ENCODE assay signal across 2 cellular contexts in the genomic region with DNA sequence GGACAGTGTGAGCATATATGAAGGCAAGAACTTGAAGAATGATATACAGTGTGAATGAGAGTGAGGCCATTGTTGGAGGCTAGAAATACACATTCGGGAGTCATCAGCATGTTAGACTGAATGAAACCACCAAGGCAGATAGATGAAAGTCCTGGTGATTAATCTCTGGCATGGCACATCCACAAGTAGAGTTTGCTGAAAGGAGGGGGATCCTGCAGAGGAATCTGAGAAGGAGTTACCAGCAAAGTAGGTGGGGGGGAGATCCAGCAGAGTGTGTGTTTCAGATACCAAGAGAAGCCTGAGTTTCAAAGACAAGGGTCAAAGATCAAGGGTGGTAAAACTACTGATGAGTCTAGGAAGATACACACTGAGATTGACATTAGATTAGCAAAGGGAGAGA.
TF ChIP-seq lines count a peak whose summit lies in the region.

No MANE protein-coding gene starts in this region.

TF ChIP-seq in GM23338, 12 proteins besides CTCF, POLR2A, EP300 and RAD21:
- no peak for TF ChIP-seq POLR2AphosphoS5 (IDR thresholded peaks at IDR 0.05; ENCODE audit: low read depth)
- TF ChIP-seq EZH2 (IDR thresholded peaks at IDR 0.05; ENCODE audit: low read depth, unreplicated experiment): no peak
- TF ChIP-seq ZNF114 (CRISPR knock-in tag; IDR thresholded peaks at IDR 0.05): no peak
- TF ChIP-seq STAT1 (IDR thresholded peaks at IDR 0.05; ENCODE audit: unreplicated experiment): no peak
- TF ChIP-seq, protein P1, sequence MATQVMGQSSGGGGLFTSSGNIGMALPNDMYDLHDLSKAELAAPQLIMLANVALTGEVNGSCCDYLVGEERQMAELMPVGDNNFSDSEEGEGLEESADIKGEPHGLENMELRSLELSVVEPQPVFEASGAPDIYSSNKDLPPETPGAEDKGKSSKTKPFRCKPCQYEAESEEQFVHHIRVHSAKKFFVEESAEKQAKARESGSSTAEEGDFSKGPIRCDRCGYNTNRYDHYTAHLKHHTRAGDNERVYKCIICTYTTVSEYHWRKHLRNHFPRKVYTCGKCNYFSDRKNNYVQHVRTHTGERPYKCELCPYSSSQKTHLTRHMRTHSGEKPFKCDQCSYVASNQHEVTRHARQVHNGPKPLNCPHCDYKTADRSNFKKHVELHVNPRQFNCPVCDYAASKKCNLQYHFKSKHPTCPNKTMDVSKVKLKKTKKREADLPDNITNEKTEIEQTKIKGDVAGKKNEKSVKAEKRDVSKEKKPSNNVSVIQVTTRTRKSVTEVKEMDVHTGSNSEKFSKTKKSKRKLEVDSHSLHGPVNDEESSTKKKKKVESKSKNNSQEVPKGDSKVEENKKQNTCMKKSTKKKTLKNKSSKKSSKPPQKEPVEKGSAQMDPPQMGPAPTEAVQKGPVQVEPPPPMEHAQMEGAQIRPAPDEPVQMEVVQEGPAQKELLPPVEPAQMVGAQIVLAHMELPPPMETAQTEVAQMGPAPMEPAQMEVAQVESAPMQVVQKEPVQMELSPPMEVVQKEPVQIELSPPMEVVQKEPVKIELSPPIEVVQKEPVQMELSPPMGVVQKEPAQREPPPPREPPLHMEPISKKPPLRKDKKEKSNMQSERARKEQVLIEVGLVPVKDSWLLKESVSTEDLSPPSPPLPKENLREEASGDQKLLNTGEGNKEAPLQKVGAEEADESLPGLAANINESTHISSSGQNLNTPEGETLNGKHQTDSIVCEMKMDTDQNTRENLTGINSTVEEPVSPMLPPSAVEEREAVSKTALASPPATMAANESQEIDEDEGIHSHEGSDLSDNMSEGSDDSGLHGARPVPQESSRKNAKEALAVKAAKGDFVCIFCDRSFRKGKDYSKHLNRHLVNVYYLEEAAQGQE (IDR thresholded peaks at IDR 0.05; ENCODE audit: unreplicated experiment): no peak

TF ChIP-seq in GM12878, 131 proteins besides CTCF, POLR2A, EP300 and RAD21:
- TF ChIP-seq SREBF2 (IDR thresholded peaks at IDR 0.05; ENCODE audit: low read length) (no peak), FOXM1 (IDR thresholded peaks at IDR 0.05; ENCODE audit: low read depth, low read length) (no peak), STAT1 (conservative IDR thresholded peaks at IDR 0.05) (no peak), NFIC (IDR thresholded peaks at IDR 0.05; ENCODE audit: low read depth, low read length) (no peak), ETV6 (conservative IDR thresholded peaks at IDR 0.05 in 1 of 2, IDR thresholded peaks at IDR 0.05 in 1 of 2; ENCODE audit: borderline replicate concordance in 1 of 2, low read depth in 1 of 2) (no peak), EGR1 (IDR thresholded peaks at IDR 0.05; ENCODE audit: borderline replicate concordance in 1 of 2, low read depth in 2 of 2, low read length in 2 of 2) (no peak), DPF2 (IDR thresholded peaks at IDR 0.05) (no peak), HDGF (IDR thresholded peaks at IDR 0.05) (no peak), FOXK2 (IDR thresholded peaks at IDR 0.05) (no peak)
- TF ChIP-seq, protein P2, sequence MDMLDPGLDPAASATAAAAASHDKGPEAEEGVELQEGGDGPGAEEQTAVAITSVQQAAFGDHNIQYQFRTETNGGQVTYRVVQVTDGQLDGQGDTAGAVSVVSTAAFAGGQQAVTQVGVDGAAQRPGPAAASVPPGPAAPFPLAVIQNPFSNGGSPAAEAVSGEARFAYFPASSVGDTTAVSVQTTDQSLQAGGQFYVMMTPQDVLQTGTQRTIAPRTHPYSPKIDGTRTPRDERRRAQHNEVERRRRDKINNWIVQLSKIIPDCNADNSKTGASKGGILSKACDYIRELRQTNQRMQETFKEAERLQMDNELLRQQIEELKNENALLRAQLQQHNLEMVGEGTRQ (IDR thresholded peaks at IDR 0.05; ENCODE audit: borderline replicate concordance, low read depth, low read length): no peak
- TF ChIP-seq, protein P3, sequence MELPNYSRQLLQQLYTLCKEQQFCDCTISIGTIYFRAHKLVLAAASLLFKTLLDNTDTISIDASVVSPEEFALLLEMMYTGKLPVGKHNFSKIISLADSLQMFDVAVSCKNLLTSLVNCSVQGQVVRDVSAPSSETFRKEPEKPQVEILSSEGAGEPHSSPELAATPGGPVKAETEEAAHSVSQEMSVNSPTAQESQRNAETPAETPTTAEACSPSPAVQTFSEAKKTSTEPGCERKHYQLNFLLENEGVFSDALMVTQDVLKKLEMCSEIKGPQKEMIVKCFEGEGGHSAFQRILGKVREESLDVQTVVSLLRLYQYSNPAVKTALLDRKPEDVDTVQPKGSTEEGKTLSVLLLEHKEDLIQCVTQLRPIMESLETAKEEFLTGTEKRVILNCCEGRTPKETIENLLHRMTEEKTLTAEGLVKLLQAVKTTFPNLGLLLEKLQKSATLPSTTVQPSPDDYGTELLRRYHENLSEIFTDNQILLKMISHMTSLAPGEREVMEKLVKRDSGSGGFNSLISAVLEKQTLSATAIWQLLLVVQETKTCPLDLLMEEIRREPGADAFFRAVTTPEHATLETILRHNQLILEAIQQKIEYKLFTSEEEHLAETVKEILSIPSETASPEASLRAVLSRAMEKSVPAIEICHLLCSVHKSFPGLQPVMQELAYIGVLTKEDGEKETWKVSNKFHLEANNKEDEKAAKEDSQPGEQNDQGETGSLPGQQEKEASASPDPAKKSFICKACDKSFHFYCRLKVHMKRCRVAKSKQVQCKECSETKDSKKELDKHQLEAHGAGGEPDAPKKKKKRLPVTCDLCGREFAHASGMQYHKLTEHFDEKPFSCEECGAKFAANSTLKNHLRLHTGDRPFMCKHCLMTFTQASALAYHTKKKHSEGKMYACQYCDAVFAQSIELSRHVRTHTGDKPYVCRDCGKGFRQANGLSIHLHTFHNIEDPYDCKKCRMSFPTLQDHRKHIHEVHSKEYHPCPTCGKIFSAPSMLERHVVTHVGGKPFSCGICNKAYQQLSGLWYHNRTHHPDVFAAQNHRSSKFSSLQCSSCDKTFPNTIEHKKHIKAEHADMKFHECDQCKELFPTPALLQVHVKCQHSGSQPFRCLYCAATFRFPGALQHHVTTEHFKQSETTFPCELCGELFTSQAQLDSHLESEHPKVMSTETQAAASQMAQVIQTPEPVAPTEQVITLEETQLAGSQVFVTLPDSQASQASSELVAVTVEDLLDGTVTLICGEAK (IDR thresholded peaks at IDR 0.05; ENCODE audit: borderline replicate concordance): no peak
- TF ChIP-seq, protein P4, sequence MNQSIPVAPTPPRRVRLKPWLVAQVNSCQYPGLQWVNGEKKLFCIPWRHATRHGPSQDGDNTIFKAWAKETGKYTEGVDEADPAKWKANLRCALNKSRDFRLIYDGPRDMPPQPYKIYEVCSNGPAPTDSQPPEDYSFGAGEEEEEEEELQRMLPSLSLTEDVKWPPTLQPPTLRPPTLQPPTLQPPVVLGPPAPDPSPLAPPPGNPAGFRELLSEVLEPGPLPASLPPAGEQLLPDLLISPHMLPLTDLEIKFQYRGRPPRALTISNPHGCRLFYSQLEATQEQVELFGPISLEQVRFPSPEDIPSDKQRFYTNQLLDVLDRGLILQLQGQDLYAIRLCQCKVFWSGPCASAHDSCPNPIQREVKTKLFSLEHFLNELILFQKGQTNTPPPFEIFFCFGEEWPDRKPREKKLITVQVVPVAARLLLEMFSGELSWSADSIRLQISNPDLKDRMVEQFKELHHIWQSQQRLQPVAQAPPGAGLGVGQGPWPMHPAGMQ (IDR thresholded peaks at IDR 0.05; ENCODE audit: borderline replicate concordance): no peak
- TF ChIP-seq, protein P5, sequence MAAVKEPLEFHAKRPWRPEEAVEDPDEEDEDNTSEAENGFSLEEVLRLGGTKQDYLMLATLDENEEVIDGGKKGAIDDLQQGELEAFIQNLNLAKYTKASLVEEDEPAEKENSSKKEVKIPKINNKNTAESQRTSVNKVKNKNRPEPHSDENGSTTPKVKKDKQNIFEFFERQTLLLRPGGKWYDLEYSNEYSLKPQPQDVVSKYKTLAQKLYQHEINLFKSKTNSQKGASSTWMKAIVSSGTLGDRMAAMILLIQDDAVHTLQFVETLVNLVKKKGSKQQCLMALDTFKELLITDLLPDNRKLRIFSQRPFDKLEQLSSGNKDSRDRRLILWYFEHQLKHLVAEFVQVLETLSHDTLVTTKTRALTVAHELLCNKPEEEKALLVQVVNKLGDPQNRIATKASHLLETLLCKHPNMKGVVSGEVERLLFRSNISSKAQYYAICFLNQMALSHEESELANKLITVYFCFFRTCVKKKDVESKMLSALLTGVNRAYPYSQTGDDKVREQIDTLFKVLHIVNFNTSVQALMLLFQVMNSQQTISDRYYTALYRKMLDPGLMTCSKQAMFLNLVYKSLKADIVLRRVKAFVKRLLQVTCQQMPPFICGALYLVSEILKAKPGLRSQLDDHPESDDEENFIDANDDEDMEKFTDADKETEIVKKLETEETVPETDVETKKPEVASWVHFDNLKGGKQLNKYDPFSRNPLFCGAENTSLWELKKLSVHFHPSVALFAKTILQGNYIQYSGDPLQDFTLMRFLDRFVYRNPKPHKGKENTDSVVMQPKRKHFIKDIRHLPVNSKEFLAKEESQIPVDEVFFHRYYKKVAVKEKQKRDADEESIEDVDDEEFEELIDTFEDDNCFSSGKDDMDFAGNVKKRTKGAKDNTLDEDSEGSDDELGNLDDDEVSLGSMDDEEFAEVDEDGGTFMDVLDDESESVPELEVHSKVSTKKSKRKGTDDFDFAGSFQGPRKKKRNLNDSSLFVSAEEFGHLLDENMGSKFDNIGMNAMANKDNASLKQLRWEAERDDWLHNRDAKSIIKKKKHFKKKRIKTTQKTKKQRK (IDR thresholded peaks at IDR 0.05; ENCODE audit: low read depth, low read length): no peak
